Comparison of ENCODE assay signal across 9 cellular contexts in genomic region chr6:167855825-167856425, GRCh38. TPM values are rescaled to one million over a fixed set of nuclear protein-coding genes. Genes with fewer than 3 reads are reported as not detected.
DNase-seq lines count a peak whose midpoint lies in the region; ATAC-seq, FAIRE-seq and TF ChIP-seq lines count a peak whose summit lies in the region.
"Had no signal": no experiment of that assay in that cellular context is flagged by ENCODE, and none has a peak within 500 bp of the region (broad histone marks: within the 10 kb centered on the region; RNA-seq: fewer than 3 reads in every experiment).

No MANE protein-coding gene starts in this region.

- peaks cover 2% of the 10 kb centered on the region for H4K20me1 ChIP-seq in keratinocyte (ENCODE audit: control insufficient read depth, extremely low read depth, insufficient read depth, low read length)

- peaks cover 13% of the 10 kb centered on the region for H3K36me3 Mint-ChIP-seq in nephron progenitor cell (ENCODE audit: low read depth)

- peak overlapping the region; percentile 74 for H3K4me2 ChIP-seq in keratinocyte (ENCODE audit: control insufficient read depth, extremely low read depth, insufficient read depth, low read depth, low read length)

- H3K9me1 ChIP-seq in keratinocyte (ENCODE audit: control insufficient read depth, extremely low read depth, insufficient read depth, low read length) = no peaks in the 10 kb centered on the region

- H3K27me3 ChIP-seq in keratinocyte (ENCODE audit: control insufficient read depth, extremely low read depth, insufficient read depth, low read length) = no peaks in the 10 kb centered on the region

- peak overlapping the region; percentile 58 for H3K9ac ChIP-seq in keratinocyte (ENCODE audit: control insufficient read depth, extremely low read depth, insufficient read depth, low read length)

- DNase-seq in stimulated activated naive CD4-positive, alpha-beta T cell treated with Interleukin-2 at 50 U/mL for 16 hours (lab: John Stamatoyannopoulos, UW) = peak; percentile 3
- DNase-seq in stimulated activated naive CD4-positive, alpha-beta T cell (lab: John Stamatoyannopoulos, UW) = no peak
- DNase-seq in keratinocyte (ENCODE audit: low read depth, low spot score) = peak; percentile 59
- DNase-seq in HuH-7.5 (ENCODE audit: low spot score) = no peak
- DNase-seq in nephron progenitor cell = no peak
- DNase-seq in SIG-M5 (lab: John Stamatoyannopoulos, UW) = no peak
- DNase-seq: NCI-H524 treated with DMSO at 0.1 percent for 48 hours had no signal

- TF ChIP-seq CTCF in WI38 (IDR thresholded peaks at IDR 0.05; ENCODE audit: low read depth, low read length) (no peak), keratinocyte (optimal IDR thresholded peaks at IDR 0.05 in 1 of 3, IDR thresholded peaks at IDR 0.05 in 1 of 3, conservative IDR thresholded peaks at IDR 0.05 in 1 of 3; ENCODE audit: extremely low read depth in 1 of 3, insufficient read depth in 2 of 3, low read length in 3 of 3) (no peak), nephron progenitor cell (IDR thresholded peaks at IDR 0.05) (no peak)

- H2AFZ ChIP-seq in keratinocyte (ENCODE audit: control insufficient read depth, low read length) = no peak overlapping the region

- peaks cover 96% of the 10 kb centered on the region for H3K79me2 ChIP-seq in keratinocyte (ENCODE audit: control insufficient read depth, insufficient read depth, low read length)

- no peaks in the 10 kb centered on the region for H3K36me3 ChIP-seq in keratinocyte (ENCODE audit: control insufficient read depth in 2 of 2, extremely low read depth in 1 of 2, insufficient read depth in 2 of 2, low read length in 2 of 2)

- H3K27ac Mint-ChIP-seq in nephron progenitor cell = no peak overlapping the region

- peak overlapping the region; percentile 90 for H3K27ac ChIP-seq in keratinocyte (ENCODE audit: control insufficient read depth, insufficient read depth, low read length)

- no peak overlapping the region for H3K4me3 Mint-ChIP-seq in nephron progenitor cell

- peak; percentile 91 for FAIRE-seq in keratinocyte (lab: Jason Lieb, UNC)

- H3K9me3 Mint-ChIP-seq in nephron progenitor cell = peaks cover 13% of the 10 kb centered on the region

- peak overlapping the region; percentile 3; the same call in 1 of the 2 replicates for H3K4me3 ChIP-seq in WI38 (ENCODE audit: low read depth, low read length)
- H3K4me3 ChIP-seq in keratinocyte (ENCODE audit: control insufficient read depth in 2 of 3, extremely low read depth in 1 of 3, insufficient read depth in 2 of 3, low read depth in 1 of 3, low read length in 3 of 3) = peak overlapping the region in 2 of 3 experiments; percentile 36 to 45

- no peaks in the 10 kb centered on the region for H3K27me3 Mint-ChIP-seq in nephron progenitor cell (ENCODE audit: low read depth, poor library complexity)

- no peak for ATAC-seq in GM19395 (IDR thresholded peaks at IDR 0.05; ENCODE audit: unreplicated experiment)

- no peaks in the 10 kb centered on the region for H3K9me3 ChIP-seq in keratinocyte (ENCODE audit: control insufficient read depth, low read depth, low read length)

- peaks cover 48% of the 10 kb centered on the region for H3K4me1 Mint-ChIP-seq in nephron progenitor cell

- peaks cover 39% of the 10 kb centered on the region for H3K4me1 ChIP-seq in keratinocyte (ENCODE audit: control insufficient read depth, extremely low read depth, insufficient read depth, low read length)

- dilution Hi-C loops in keratinocyte (cut with MboI; ENCODE audit: extremely low pct_ligation_motif_present, low sequenced_read_pairs) = no loop called here

RNA-seq across cellular contexts. Expression of gene AFDN, which starts 29.2 kb away (rescaled TPM):
- polyA plus RNA-seq in keratinocyte = 36.4 to 46.5 TPM (median 40.7 TPM) in 3 replicates
- 289 TPM for polyA plus RNA-seq in keratinocyte (2011; ENCODE audit: low read depth)
- 23.4 and 24.1 TPM in 2 replicates for polyA plus RNA-seq in keratinocyte (2011; cell fraction: cytosol; rRNA removed)
- polyA plus RNA-seq in keratinocyte (2011; cell fraction: nucleus; rRNA removed) = 96.3 and 122 TPM in 2 replicates
- polyA plus RNA-seq in keratinocyte (2012; ENCODE audit: low replicate concordance) = 46.0 and 83.8 TPM in 2 replicates
- polyA minus RNA-seq in keratinocyte = 42.2 to 120 TPM (median 58.9 TPM) in 3 replicates
- 37.8 TPM for polyA minus RNA-seq in keratinocyte (2011; cell fraction: cytosol; rRNA and poly(A)+ RNA removed)
- 119 and 181 TPM in 2 replicates for polyA minus RNA-seq in keratinocyte (2011; cell fraction: nucleus; rRNA and poly(A)+ RNA removed)

Comparison
In these comparisons a context has a peak if more than half of its experiments do, and no peak if none do; other contexts are left out.
1. DNase-seq: peak in stimulated activated naive CD4-positive, alpha-beta T cell treated with Interleukin-2 at 50 U/mL for 16 hours (single experiment) and keratinocyte (single experiment); none in stimulated activated naive CD4-positive, alpha-beta T cell (0 of 6), HuH-7.5 (single experiment), nephron progenitor cell (single experiment) and SIG-M5 (single experiment).